In the genomic region with DNA sequence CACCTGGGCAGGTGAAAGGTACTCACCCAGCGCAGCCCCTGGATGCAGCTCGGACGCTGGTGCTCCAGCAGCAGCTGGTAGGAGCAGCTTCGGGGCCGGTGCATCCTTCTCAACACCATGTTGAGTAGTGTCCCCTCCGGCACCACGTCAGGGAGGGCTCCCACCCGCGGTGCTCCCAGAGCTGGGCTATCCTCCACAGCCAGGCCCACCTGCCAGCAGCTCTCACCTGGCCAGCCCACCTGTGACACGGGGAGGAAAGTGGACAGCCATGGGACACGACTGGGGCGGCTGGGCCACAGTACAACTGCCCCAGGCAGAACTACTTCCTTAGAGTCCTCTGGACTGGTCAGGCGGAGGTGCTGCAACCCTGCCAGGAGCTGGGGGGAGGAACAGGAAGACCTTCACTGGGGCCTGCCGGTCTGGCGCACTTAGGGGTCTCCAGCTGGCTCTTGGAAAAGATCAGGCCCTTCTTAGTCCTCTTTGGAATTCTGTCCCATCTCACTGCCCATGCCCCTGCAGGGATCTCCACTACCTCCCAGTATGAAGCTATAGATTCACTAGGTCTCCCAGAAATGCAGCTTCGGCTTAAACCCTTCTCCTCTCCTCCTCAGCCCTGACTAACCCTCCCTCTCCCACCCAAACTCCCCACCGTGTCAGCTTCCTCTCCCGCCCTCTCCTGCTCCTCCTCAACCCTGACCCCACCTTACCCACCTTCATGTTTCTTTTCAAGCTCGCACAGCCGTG, we compare ENCODE assay signal across 9 cellular contexts. TPM values are rescaled to one million over a fixed set of nuclear protein-coding genes. Genes with fewer than 3 reads are reported as not detected.
DNase-seq lines count a peak whose midpoint lies in the region; ATAC-seq and TF ChIP-seq lines count a peak whose summit lies in the region.
"Had no signal": no experiment of that assay in that cellular context is flagged by ENCODE, and none has a peak within 500 bp of the region (broad histone marks: within the 10 kb centered on the region; RNA-seq: fewer than 3 reads in every experiment).

No MANE protein-coding gene starts in this region.

- H3K36me3 ChIP-seq in lung (ENCODE audit: control insufficient read depth in 2 of 2, insufficient read depth in 2 of 2, low read length in 2 of 2): no peaks in the 10 kb centered on the region
- H3K36me3 ChIP-seq in tibial nerve: no peaks in the 10 kb centered on the region

- H3K27ac Mint-ChIP-seq in activated CD4-positive, alpha-beta T cell treated with anti-CD3 and anti-CD28 coated beads, Interleukin-2, amount 10 ng/mL, durations not matched to agents 7 days and 5 days: no peak overlapping the region

- H3K4me3 ChIP-seq in lung: peak overlapping the region; percentile 62
- H3K4me3 ChIP-seq in tibial nerve: peak overlapping the region; percentile 41 to 74 (median 70)

- H3K4me1 ChIP-seq in lung (ENCODE audit: control insufficient read depth in 2 of 2, insufficient read depth in 2 of 2, low read length in 2 of 2) (peaks cover 6 to 27% of the 10 kb centered on the region in 2 donors), tibial nerve (peaks cover 0 to 53% (median 33%) of the 10 kb centered on the region in 4 donors)

- peaks cover 4% of the 10 kb centered on the region for H3K27me3 Mint-ChIP-seq in activated CD4-positive, alpha-beta T cell treated with anti-CD3 and anti-CD28 coated beads, Interleukin-2, amount 10 ng/mL, durations not matched to agents 7 days and 5 days

- no peak for TF ChIP-seq POLR2A in tibial nerve (IDR thresholded peaks at IDR 0.05)

- CTCF ChIA-PET in activated CD4-positive, alpha-beta T cell treated with anti-CD3 and anti-CD28 coated beads, Interleukin-2, amount 10 ng/mL, durations not matched to agents 7 days and 5 days (lab: Charles Lee): interaction anchor here (0.7 to 10.5 kb wide), 17 partner anchors 9 to 191 kb away, joined by 3 to 162 read pairs (median 4); no protein-coding TSS in a partner anchor

- no peaks in the 10 kb centered on the region for H3K9me3 ChIP-seq in lung (ENCODE audit: control insufficient read depth in 2 of 2, insufficient read depth in 1 of 2, low read length in 1 of 2)
- no peaks in the 10 kb centered on the region for H3K9me3 ChIP-seq in tibial nerve

- peaks cover 29% of the 10 kb centered on the region for H3K4me1 Mint-ChIP-seq in activated CD4-positive, alpha-beta T cell treated with anti-CD3 and anti-CD28 coated beads, Interleukin-2, amount 10 ng/mL, durations not matched to agents 7 days and 5 days

- H3K27me3 ChIP-seq in lung (ENCODE audit: control insufficient read depth, insufficient read depth) (no peaks in the 10 kb centered on the region), tibial nerve (no peaks in the 10 kb centered on the region)

- no peak for DNase-seq in activated CD4-positive, alpha-beta T cell treated with anti-CD3 and anti-CD28 coated beads, Interleukin-2, amount 10 ng/mL, durations not matched to agents 7 days and 5 days
- DNase-seq in activated CD4-positive, alpha-beta T cell treated with anti-CD3 and anti-CD28 coated beads for 1 hour: no peak
- DNase-seq in lung (ENCODE audit: low spot score) (no peak), tibial nerve (ENCODE audit: low spot score in 2 of 2) (no peak), T1000 (lab: John Stamatoyannopoulos, UW) (no peak)

- POLR2A ChIA-PET in activated CD4-positive, alpha-beta T cell treated with anti-CD3 and anti-CD28 coated beads, Interleukin-2, amount 10 ng/mL, durations not matched to agents 7 days and 5 days (lab: Charles Lee): no interaction called here

- TF ChIP-seq EP300 in tibial nerve (IDR thresholded peaks at IDR 0.05): no peak

- 25 to 31% methylated on average over 18 to 20 of the region's 20 CpGs for WGBS in lung, 2 donors
- 39 to 43% methylated on average over 11 to 20 of the region's 20 CpGs for WGBS in tibial nerve, 2 donors

- H3K27ac ChIP-seq in cingulate gyrus (ENCODE audit: low read depth, low read length): peak overlapping the region; percentile 98
- peak overlapping the region; percentile 76 to 89 for H3K27ac ChIP-seq in lung (ENCODE audit: low read depth in 1 of 2, low read length in 1 of 2)
- H3K27ac ChIP-seq in tibial nerve: peak overlapping the region in 2 of 4 donors; percentile 76 to 81

- H3K9me3 Mint-ChIP-seq in activated CD4-positive, alpha-beta T cell treated with anti-CD3 and anti-CD28 coated beads, Interleukin-2, amount 10 ng/mL, durations not matched to agents 7 days and 5 days: no peaks in the 10 kb centered on the region

- ATAC-seq in lung (ENCODE audit: insufficient read depth, low FRiP score) (no peak), HG02798 (IDR thresholded peaks at IDR 0.05; ENCODE audit: poor library complexity, unreplicated experiment) (no peak), HG03521 (IDR thresholded peaks at IDR 0.05; ENCODE audit: unreplicated experiment) (no peak)

- H3K36me3 Mint-ChIP-seq in activated CD4-positive, alpha-beta T cell treated with anti-CD3 and anti-CD28 coated beads, Interleukin-2, amount 10 ng/mL, durations not matched to agents 7 days and 5 days (ENCODE audit: low read depth): no peaks in the 10 kb centered on the region

- H3K4me3 Mint-ChIP-seq in activated CD4-positive, alpha-beta T cell treated with anti-CD3 and anti-CD28 coated beads, Interleukin-2, amount 10 ng/mL, durations not matched to agents 7 days and 5 days: peak overlapping the region; percentile 52

- TF ChIP-seq CTCF in lung (IDR thresholded peaks at IDR 0.05; ENCODE audit: control extremely low read depth, extremely low read depth) (no peak), tibial nerve (IDR thresholded peaks at IDR 0.05) (no peak)

RNA-seq across cellular contexts. Expression of gene RAPGEF3, which starts 0.7 kb away (rescaled TPM):
- total RNA-seq in activated CD4-positive, alpha-beta T cell treated with anti-CD3 and anti-CD28 coated beads, Interleukin-2, amount 10 ng/mL, durations not matched to agents 7 days and 5 days: under 1 TPM in 1 of 2 experiments, not detected in 1; 0.15 TPM
- 10 to 100 TPM; 11.3 to 26.5 TPM for total RNA-seq in lung
- 10 to 100 TPM in 1 of 2 donors, 1 to 10 TPM in 1; 8.3 to 40.4 TPM for polyA plus RNA-seq in lung
- 100 to 1,000 TPM in 1 of 4 donors, 10 to 100 TPM in 3; 47.3 to 109 (median 83.6) TPM for total RNA-seq in tibial nerve

RNA-seq across cellular contexts. Expression of gene SLC48A1, which starts 15.0 kb away (rescaled TPM):
- total RNA-seq in activated CD4-positive, alpha-beta T cell treated with anti-CD3 and anti-CD28 coated beads, Interleukin-2, amount 10 ng/mL, durations not matched to agents 7 days and 5 days: 1 to 10 TPM; 7.9 to 9.1 TPM
- total RNA-seq in lung: 10 to 100 TPM; 16.9 to 31.3 TPM
- 10 to 100 TPM; 16.8 to 24.5 TPM for polyA plus RNA-seq in lung
- 10 to 100 TPM; 24.6 to 37.9 (median 33.8) TPM for total RNA-seq in tibial nerve

RNA-seq across cellular contexts. Expression of gene ENDOU, which starts 32.7 kb away (rescaled TPM):
- total RNA-seq in activated CD4-positive, alpha-beta T cell treated with anti-CD3 and anti-CD28 coated beads, Interleukin-2, amount 10 ng/mL, durations not matched to agents 7 days and 5 days: not detected
- under 1 TPM in 1 of 2 donors, not detected in 1; 0.31 TPM for total RNA-seq in lung
- under 1 TPM; 0.07 to 0.45 TPM for polyA plus RNA-seq in lung
- 1 to 10 TPM in 1 of 4 donors, under 1 TPM in 2, not detected in 1; 0.30 to 1.2 (median 0.42) TPM for total RNA-seq in tibial nerve
- total RNA-seq: lung microvascular endothelial cell had no signal

RNA-seq across cellular contexts. Expression of gene RPAP3, which starts 52.2 kb away (rescaled TPM):
- total RNA-seq in activated CD4-positive, alpha-beta T cell treated with anti-CD3 and anti-CD28 coated beads, Interleukin-2, amount 10 ng/mL, durations not matched to agents 7 days and 5 days: 10 to 100 TPM; 40.3 to 42.9 TPM
- total RNA-seq in lung (10 to 100 TPM; 18.9 to 19.9 TPM), tibial nerve (10 to 100 TPM in 3 of 4 donors, 1 to 10 TPM in 1; 8.8 to 19.2 (median 15.5) TPM)
- polyA plus RNA-seq in lung: 10 to 100 TPM in 1 of 2 donors, 1 to 10 TPM in 1; 9.5 to 10.8 TPM

Comparison
In these comparisons a context has a peak if more than half of its experiments do, and no peak if none do; other contexts are left out.
1. RNA of gene RAPGEF3, which starts 0.7 kb away (total RNA-seq): 47.3 to 109 TPM in tibial nerve and 11.3 to 26.5 TPM in lung; 0.15 TPM in activated CD4-positive, alpha-beta T cell treated with anti-CD3 and anti-CD28 coated beads, Interleukin-2, amount 10 ng/mL, durations not matched to agents 7 days and 5 days; every median in the first group is over 10 times any median in the second.